Comparison of ENCODE assay signal across 9 cellular contexts in genomic region chr1:25800538-25801377, GRCh38. TPM values are rescaled to one million over a fixed set of nuclear protein-coding genes. Genes with fewer than 3 reads are reported as not detected.
DNase-seq lines count a peak whose midpoint lies in the region; ATAC-seq and TF ChIP-seq lines count a peak whose summit lies in the region.
"Had no signal": no experiment of that assay in that cellular context is flagged by ENCODE, and none has a peak within 500 bp of the region (broad histone marks: within the 10 kb centered on the region; RNA-seq: fewer than 3 reads in every experiment).

No MANE protein-coding gene starts in this region.

- intact Hi-C loops in breast epithelium (cut with DNase I; ENCODE audit: low total_unique reads), result loop anchor here (10.0 kb wide), 1 partner anchor 186 kb away; the partner anchor contains the start of gene MAN1C1
- intact Hi-C loops in uterus (cut with DNase I; ENCODE audit: low total_unique reads), result no loop called here

- peaks cover 67% of the 10 kb centered on the region for H3K4me1 Mint-ChIP-seq in stimulated activated naive CD8-positive, alpha-beta T cell treated with anti-CD3 and anti-CD28 coated beads, Interleukin-15, Interleukin-2, amounts not matched to agents 100 ng/mL and 50 ng/mL, for 24 hours (ENCODE audit: low read depth)
- H3K4me1 Mint-ChIP-seq in memory B cell, result peaks cover 30% of the 10 kb centered on the region

- no peaks in the 10 kb centered on the region for H3K27me3 Mint-ChIP-seq in stimulated activated naive CD8-positive, alpha-beta T cell treated with anti-CD3 and anti-CD28 coated beads, Interleukin-15, Interleukin-2, amounts not matched to agents 100 ng/mL and 50 ng/mL, for 24 hours
- no peaks in the 10 kb centered on the region for H3K27me3 Mint-ChIP-seq in memory B cell

- TF ChIP-seq POLR2A in breast epithelium (IDR thresholded peaks at IDR 0.05) (no peak), uterus (IDR thresholded peaks at IDR 0.05) (no peak)

- H3K27ac Mint-ChIP-seq in stimulated activated naive CD8-positive, alpha-beta T cell treated with anti-CD3 and anti-CD28 coated beads, Interleukin-15, Interleukin-2, amounts not matched to agents 100 ng/mL and 50 ng/mL, for 24 hours, result no peak overlapping the region
- no peak overlapping the region for H3K27ac Mint-ChIP-seq in memory B cell

- peaks cover 11 to 17% of the 10 kb centered on the region in 2 donors for H3K4me1 ChIP-seq in breast epithelium
- H3K4me1 ChIP-seq in uterus, result no peaks in the 10 kb centered on the region

- DNase-seq in stimulated activated naive CD8-positive, alpha-beta T cell treated with anti-CD3 and anti-CD28 coated beads, Interleukin-15, Interleukin-2, amounts not matched to agents 100 U/mL and 50 U/mL, for 24 hours, result no peak
- DNase-seq in breast epithelium (ENCODE audit: low spot score in 2 of 2) (no peak), memory B cell (ENCODE audit: low spot score in 2 of 2) (no peak), uterus (no peak), HK-2 (ENCODE audit: unreplicated experiment) (no peak), midbrain (lab: John Stamatoyannopoulos, UW) (no peak), NCI-H774 (lab: John Stamatoyannopoulos, UW) (no peak)

- H3K9me3 ChIP-seq in breast epithelium (no peaks in the 10 kb centered on the region), uterus (no peaks in the 10 kb centered on the region)

- peak overlapping the region; percentile 78 for H3K4me3 Mint-ChIP-seq in stimulated activated naive CD8-positive, alpha-beta T cell treated with anti-CD3 and anti-CD28 coated beads, Interleukin-15, Interleukin-2, amounts not matched to agents 100 ng/mL and 50 ng/mL, for 24 hours
- peak overlapping the region; percentile 82 for H3K4me3 Mint-ChIP-seq in memory B cell

- H3K4me3 ChIP-seq in breast epithelium (peak overlapping the region; percentile 56 to 89 (median 65)), uterus (peak overlapping the region; percentile 64 to 69)

- H3K27ac ChIP-seq in breast epithelium (peak overlapping the region; percentile 75 to 94), uterus (peak overlapping the region; percentile 55 to 86)
- H3K27ac ChIP-seq: epithelial cell of prostate had no signal

- TF ChIP-seq CTCF in breast epithelium (IDR thresholded peaks at IDR 0.05) (no peak), uterus (IDR thresholded peaks at IDR 0.05) (no peak)

- peaks cover 5% of the 10 kb centered on the region for H3K36me3 Mint-ChIP-seq in stimulated activated naive CD8-positive, alpha-beta T cell treated with anti-CD3 and anti-CD28 coated beads, Interleukin-15, Interleukin-2, amounts not matched to agents 100 ng/mL and 50 ng/mL, for 24 hours (ENCODE audit: low read depth)
- no peaks in the 10 kb centered on the region for H3K36me3 Mint-ChIP-seq in memory B cell

- H3K27me3 ChIP-seq in breast epithelium, result no peaks in the 10 kb centered on the region
- H3K27me3 ChIP-seq in uterus, result no peaks in the 10 kb centered on the region

- no peaks in the 10 kb centered on the region for H3K36me3 ChIP-seq in breast epithelium
- no peaks in the 10 kb centered on the region for H3K36me3 ChIP-seq in uterus

- ATAC-seq in stimulated activated naive CD8-positive, alpha-beta T cell treated with anti-CD3 and anti-CD28 coated beads, Interleukin-15, Interleukin-2, amounts not matched to agents 100 U/mL and 50 U/mL, for 24 hours, result no peak
- no peak for ATAC-seq in memory B cell (ENCODE audit: low read depth)

- H3K9me3 Mint-ChIP-seq in stimulated activated naive CD8-positive, alpha-beta T cell treated with anti-CD3 and anti-CD28 coated beads, Interleukin-15, Interleukin-2, amounts not matched to agents 100 ng/mL and 50 ng/mL, for 24 hours, result no peaks in the 10 kb centered on the region
- H3K9me3 Mint-ChIP-seq in memory B cell, result no peaks in the 10 kb centered on the region

RNA-seq across cellular contexts. Expression of gene SELENON, which starts 0.8 kb away (rescaled TPM):
- 10 to 100 TPM; 16.6 to 39.0 (median 22.1) TPM for total RNA-seq in breast epithelium
- 10 to 100 TPM in 2 of 4 donors, 1 to 10 TPM in 2; 9.0 to 94.0 (median 18.0) TPM for total RNA-seq in uterus

RNA-seq across cellular contexts. Expression of gene MTFR1L, which starts 19.0 kb away (rescaled TPM):
- total RNA-seq in breast epithelium (10 to 100 TPM; 71.6 to 79.2 (median 75.4) TPM), uterus (100 to 1,000 TPM in 1 of 4 donors, 10 to 100 TPM in 3; 51.5 to 106 (median 63.7) TPM)

RNA-seq across cellular contexts. Expression of gene AUNIP, which starts 58.5 kb away (rescaled TPM):
- total RNA-seq in breast epithelium (under 1 TPM in 2 of 3 donors, not detected in 1; 0.33 to 0.88 TPM), uterus (1 to 10 TPM in 1 of 4 donors, not detected in 3; 1.1 TPM)
